In genomic region chr1:59266927-59267293, GRCh38 we compare ENCODE assay signal across 15 cellular contexts. TPM values are rescaled to one million over a fixed set of nuclear protein-coding genes. Genes with fewer than 3 reads are reported as not detected.
DNase-seq lines count a peak whose midpoint lies in the region; ATAC-seq and TF ChIP-seq lines count a peak whose summit lies in the region.
"Had no signal": no experiment of that assay in that cellular context is flagged by ENCODE, and none has a peak within 500 bp of the region (broad histone marks: within the 10 kb centered on the region; RNA-seq: fewer than 3 reads in every experiment).

No MANE protein-coding gene starts in this region.

- DNase-seq in stimulated activated naive CD8-positive, alpha-beta T cell treated with anti-CD3 and anti-CD28 coated beads, Interleukin-15, amount 100 ng/mL, for 72 hours, result no peak
- DNase-seq in GM23338 (ENCODE audit: low spot score) (no peak), esophagus squamous epithelium (lab: John Stamatoyannopoulos, UW) (no peak), testis (no peak), RWPE1 (ENCODE audit: low spot score) (no peak), vagina (ENCODE audit: extremely low spot score in 2 of 2) (no peak)
- DNase-seq: activated CD4-positive, alpha-beta T cell treated with anti-CD3 and anti-CD28 coated beads, Interleukin-2, amount 10 ng/mL, durations not matched to agents 24 days and 14 days; activated naive CD4-positive, alpha-beta T cell; HCEC 1CT; left cardiac atrium; NCI-H446 treated with DMSO at 0.1 percent for 48 hours had no signal

- H3K27me3 ChIP-seq in GM23338 (ENCODE audit: insufficient read depth) (no peaks in the 10 kb centered on the region), esophagus squamous epithelium (no peaks in the 10 kb centered on the region), testis (no peaks in the 10 kb centered on the region), vagina (no peaks in the 10 kb centered on the region)

- CTCF ChIA-PET in RWPE1 (lab: Yijun Ruan, JAX), result interaction anchor here (0.7 kb wide), 1 partner anchor 675 kb away, joined by 3 read pairs; no protein-coding TSS in a partner anchor

- TF ChIP-seq POLR2A in esophagus squamous epithelium (IDR thresholded peaks at IDR 0.05), result no peak
- TF ChIP-seq POLR2A in testis (IDR thresholded peaks at IDR 0.05), result no peak
- TF ChIP-seq POLR2A in vagina (IDR thresholded peaks at IDR 0.05), result no peak

- 0 out of 2 replicates have a peak overlapping the region, but pooled peaks have one; percentile 43 for H2AFZ ChIP-seq in GM23338

- no peaks in the 10 kb centered on the region for H3K36me3 Mint-ChIP-seq in stimulated activated naive CD8-positive, alpha-beta T cell treated with anti-CD3 and anti-CD28 coated beads, Interleukin-15, Interleukin-2, amounts not matched to agents 100 ng/mL and 50 ng/mL, for 24 hours (ENCODE audit: low read depth)
- H3K36me3 Mint-ChIP-seq in GM23338 (ENCODE audit: low read depth), result no peaks in the 10 kb centered on the region

- H3K79me2 ChIP-seq in GM23338 (replicated peaks; ENCODE audit: insufficient read depth), result no peaks in the 10 kb centered on the region

- H3K9me2 ChIP-seq in GM23338 (ENCODE audit: insufficient read depth), result peaks cover 15% of the 10 kb centered on the region

- no peaks in the 10 kb centered on the region for H3K9me3 Mint-ChIP-seq in stimulated activated naive CD8-positive, alpha-beta T cell treated with anti-CD3 and anti-CD28 coated beads, Interleukin-15, Interleukin-2, amounts not matched to agents 100 ng/mL and 50 ng/mL, for 24 hours
- peaks cover 0 to 5% of the 10 kb centered on the region in 2 donors for H3K9me3 Mint-ChIP-seq in stimulated activated naive CD8-positive, alpha-beta T cell treated with anti-CD3 and anti-CD28 coated beads, Interleukin-15, amount 100 ng/mL, for 72 hours
- H3K9me3 Mint-ChIP-seq in GM23338, result no peaks in the 10 kb centered on the region
- H3K9me3 Mint-ChIP-seq: neural crest cell had no signal

- no peak overlapping the region for H3K4me3 Mint-ChIP-seq in stimulated activated naive CD8-positive, alpha-beta T cell treated with anti-CD3 and anti-CD28 coated beads, Interleukin-15, Interleukin-2, amounts not matched to agents 100 ng/mL and 50 ng/mL, for 24 hours
- H3K4me3 Mint-ChIP-seq in stimulated activated naive CD8-positive, alpha-beta T cell treated with anti-CD3 and anti-CD28 coated beads, Interleukin-15, amount 100 ng/mL, for 72 hours, result no peak overlapping the region
- H3K4me3 Mint-ChIP-seq in GM23338, result no peak overlapping the region
- H3K4me3 Mint-ChIP-seq: activated CD4-positive, alpha-beta T cell treated with anti-CD3 and anti-CD28 coated beads, Interleukin-2, amount 10 ng/mL, durations not matched to agents 24 days and 14 days; neural crest cell had no signal

- H3K27ac ChIP-seq in GM23338 (ENCODE audit: low read depth) (no peak overlapping the region), esophagus squamous epithelium (no peak overlapping the region), testis (no peak overlapping the region), RWPE1 (no peak overlapping the region), vagina (no peak overlapping the region)
- H3K27ac ChIP-seq: SK-N-MC had no signal

- H3K9me3 ChIP-seq in esophagus squamous epithelium, result no peaks in the 10 kb centered on the region
- H3K9me3 ChIP-seq in testis, result no peaks in the 10 kb centered on the region
- no peaks in the 10 kb centered on the region for H3K9me3 ChIP-seq in vagina

- intact Hi-C loops in esophagus squamous epithelium (cut with DNase I), result no loop called here
- intact Hi-C loops in testis (cut with DNase I; ENCODE audit: low total_unique reads), result no loop called here
- intact Hi-C loops in vagina (cut with DNase I), result no loop called here

- peak overlapping the region; percentile 7 for H3K27ac Mint-ChIP-seq in stimulated activated naive CD8-positive, alpha-beta T cell treated with anti-CD3 and anti-CD28 coated beads, Interleukin-15, Interleukin-2, amounts not matched to agents 100 ng/mL and 50 ng/mL, for 24 hours
- H3K27ac Mint-ChIP-seq in stimulated activated naive CD8-positive, alpha-beta T cell treated with anti-CD3 and anti-CD28 coated beads, Interleukin-15, amount 100 ng/mL, for 72 hours, result no peak overlapping the region
- H3K27ac Mint-ChIP-seq in GM23338, result no peak overlapping the region
- H3K27ac Mint-ChIP-seq: activated CD4-positive, alpha-beta T cell treated with anti-CD3 and anti-CD28 coated beads, Interleukin-2, amount 10 ng/mL, durations not matched to agents 24 days and 14 days had no signal

- H3K4me3 ChIP-seq in GM23338, result no peak overlapping the region
- H3K4me3 ChIP-seq in esophagus squamous epithelium, result no peak overlapping the region
- no peak overlapping the region for H3K4me3 ChIP-seq in testis
- no peak overlapping the region for H3K4me3 ChIP-seq in vagina
- H3K4me3 ChIP-seq: SK-N-MC had no signal

- no peaks in the 10 kb centered on the region for H3K4me1 ChIP-seq in GM23338 (ENCODE audit: insufficient read depth)
- no peaks in the 10 kb centered on the region for H3K4me1 ChIP-seq in esophagus squamous epithelium
- H3K4me1 ChIP-seq in testis, result no peaks in the 10 kb centered on the region
- H3K4me1 ChIP-seq in vagina, result peaks cover 11% of the 10 kb centered on the region

- TF ChIP-seq CTCF in GM23338 (conservative IDR thresholded peaks at IDR 0.05; ENCODE audit: low read depth in 2 of 2) (no peak), esophagus squamous epithelium (IDR thresholded peaks at IDR 0.05) (no peak), testis (IDR thresholded peaks at IDR 0.05) (no peak), RWPE1 (conservative IDR thresholded peaks at IDR 0.05; ENCODE audit: low read depth) (no peak), vagina (IDR thresholded peaks at IDR 0.05) (no peak)

- POLR2A ChIA-PET in RWPE1 (lab: Yijun Ruan, JAX; ENCODE audit: low non-redundant PET), result no interaction called here

- H3K4me2 ChIP-seq in GM23338, result no peak overlapping the region

- no peak for ATAC-seq in stimulated activated naive CD8-positive, alpha-beta T cell treated with anti-CD3 and anti-CD28 coated beads, Interleukin-15, amount 100 ng/mL, for 72 hours
- no peak for ATAC-seq in GM23338
- peak; percentile 54 for ATAC-seq in HG03354 (IDR thresholded peaks at IDR 0.05; ENCODE audit: poor library complexity, severe bottlenecking, unreplicated experiment)

- peaks cover 12% of the 10 kb centered on the region for H3K4me1 Mint-ChIP-seq in stimulated activated naive CD8-positive, alpha-beta T cell treated with anti-CD3 and anti-CD28 coated beads, Interleukin-15, Interleukin-2, amounts not matched to agents 100 ng/mL and 50 ng/mL, for 24 hours (ENCODE audit: low read depth)
- peaks cover 2% of the 10 kb centered on the region for H3K4me1 Mint-ChIP-seq in stimulated activated naive CD8-positive, alpha-beta T cell treated with anti-CD3 and anti-CD28 coated beads, Interleukin-15, amount 100 ng/mL, for 72 hours
- H3K4me1 Mint-ChIP-seq in GM23338, result peaks cover 1% of the 10 kb centered on the region; the same call in 1 of the 3 replicates
- H3K4me1 Mint-ChIP-seq: activated CD4-positive, alpha-beta T cell treated with anti-CD3 and anti-CD28 coated beads, Interleukin-2, amount 10 ng/mL, durations not matched to agents 24 days and 14 days had no signal

- H3K36me3 ChIP-seq in GM23338 (ENCODE audit: insufficient read depth) (no peaks in the 10 kb centered on the region; the same call in 1 of the 2 replicates), esophagus squamous epithelium (no peaks in the 10 kb centered on the region), testis (ENCODE audit: low read depth, missing control alignments) (no peaks in the 10 kb centered on the region), vagina (no peaks in the 10 kb centered on the region)

- peaks cover 7% of the 10 kb centered on the region for H3K27me3 Mint-ChIP-seq in stimulated activated naive CD8-positive, alpha-beta T cell treated with anti-CD3 and anti-CD28 coated beads, Interleukin-15, Interleukin-2, amounts not matched to agents 100 ng/mL and 50 ng/mL, for 24 hours
- peaks cover 9% of the 10 kb centered on the region for H3K27me3 Mint-ChIP-seq in stimulated activated naive CD8-positive, alpha-beta T cell treated with anti-CD3 and anti-CD28 coated beads, Interleukin-15, amount 100 ng/mL, for 72 hours
- H3K27me3 Mint-ChIP-seq in GM23338 (ENCODE audit: insufficient read depth, low read depth, poor library complexity), result no peaks in the 10 kb centered on the region

- no peaks in the 10 kb centered on the region for H3F3A ChIP-seq in GM23338 (replicated peaks; ENCODE audit: low read depth)

- no peaks in the 10 kb centered on the region for H4K20me1 ChIP-seq in GM23338 (replicated peaks; ENCODE audit: insufficient read depth)

TF ChIP-seq in GM23338, 12 proteins besides CTCF, POLR2A, EP300 and RAD21 (continues in another document):
- TF ChIP-seq ETS1 (IDR thresholded peaks at IDR 0.05) (no peak), JUNB (IDR thresholded peaks at IDR 0.05; ENCODE audit: unreplicated experiment) (no peak)

RNA-seq across cellular contexts. Expression of gene FGGY, which starts 30.0 kb away (rescaled TPM):
- total RNA-seq in GM23338 (2014; rRNA removed; shearing (Covaris generic)), result 21.0 and 21.4 TPM in 2 replicates
- polyA plus RNA-seq in GM23338 (2016; fragmentation: Nextera tagmentation; extraction: Ambion mirVana) (8.5 and 10.9 TPM in 2 replicates), testis (ENCODE audit: insufficient read depth, low read depth, low replicate concordance) (14.6 TPM)
- total RNA-seq in esophagus squamous epithelium (10 to 100 TPM in 1 of 4 donors, 1 to 10 TPM in 3; 6.0 to 18.1 (median 9.3) TPM), testis (10 to 100 TPM; 32.3 to 32.8 TPM), vagina (11.8 TPM)
